17 cellular contexts compared by ENCODE assay signal in the genomic region with DNA sequence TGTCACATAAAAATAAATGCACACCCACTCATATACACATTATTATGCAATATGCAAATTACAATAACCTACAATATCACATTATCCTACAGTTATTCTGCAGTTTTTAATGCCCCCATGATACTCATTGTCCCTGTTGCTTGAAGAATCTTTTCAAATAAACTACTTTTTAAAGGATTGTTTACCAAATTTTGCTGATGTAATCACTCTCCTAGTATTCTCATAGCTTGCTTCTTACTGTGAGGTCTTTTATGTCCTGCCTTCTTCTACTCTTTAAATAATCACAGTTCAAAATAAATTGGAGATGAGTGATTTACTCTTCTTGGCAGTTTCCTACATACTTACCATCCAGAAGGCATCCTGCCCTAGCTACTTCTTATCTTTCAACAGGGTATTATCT.
"Had no signal": no experiment of that assay in that cellular context is flagged by ENCODE, and none has a peak within 500 bp of the region (broad histone marks: within the 10 kb centered on the region; RNA-seq: fewer than 3 reads in every experiment).

No MANE protein-coding gene starts in this region.

- ATAC-seq: foreskin keratinocyte, left cardiac atrium, right cardiac atrium had no signal

- H3K4me3 ChIP-seq: colonic mucosa, esophagus squamous epithelium, left ventricle myocardium inferior, lung, smooth muscle cell had no signal

- H3K27me3 ChIP-seq: colonic mucosa, esophagus squamous epithelium, neutrophil had no signal

- DNase-seq: colonic mucosa; dermis blood vessel endothelial cell; esophagus squamous epithelium; foreskin keratinocyte; kidney; left cardiac atrium; left ventricle myocardium inferior; mesenchymal stem cell; midbrain; nephron progenitor cell; right cardiac atrium; stimulated activated CD4-positive, alpha-beta T cell treated with anti-CD3 and anti-CD28 coated beads, Interleukin-2, amount 100 ng/mL, for 48 hours; stimulated activated naive CD4-positive, alpha-beta T cell treated with Interleukin-2 at 50 U/mL for 16 hours; trophoblast cell had no signal

- H3K36me3 ChIP-seq: colonic mucosa, esophagus squamous epithelium, left ventricle myocardium inferior, neutrophil had no signal

- H3K4me2 ChIP-seq: smooth muscle cell had no signal

- H3K27ac ChIP-seq: colonic mucosa, esophagus squamous epithelium, foreskin keratinocyte, left ventricle myocardium inferior, neutrophil had no signal

- H3K27ac Mint-ChIP-seq: nephron progenitor cell had no signal

- H3K4me1 ChIP-seq: colonic mucosa, foreskin keratinocyte, left ventricle myocardium inferior had no signal

- H3K9me3 ChIP-seq: colonic mucosa, esophagus squamous epithelium, left ventricle myocardium inferior, neutrophil had no signal

- H3K4me3 Mint-ChIP-seq: nephron progenitor cell had no signal
